14 cellular contexts compared by ENCODE assay signal in genomic region chr9:113205449-113206247, GRCh38.
"Had no signal": no experiment of that assay in that cellular context is flagged by ENCODE, and none has a peak within 500 bp of the region (broad histone marks: within the 10 kb centered on the region; RNA-seq: fewer than 3 reads in every experiment).

No MANE protein-coding gene starts in this region.

- H3K4me3 ChIP-seq: coronary artery, hepatocyte, neural progenitor cell, pancreas, tibial artery, uterus had no signal

- DNase-seq: activated B cell treated with CpG ODN at 0.5 μM for 24 hours; activated CD4-positive, alpha-beta T cell treated with anti-CD3 and anti-CD28 coated beads, Interleukin-2, amount 10 ng/mL, durations not matched to agents 24 days and 14 days; activated naive CD4-positive, alpha-beta T cell treated with anti-CD3 and anti-CD28 coated beads, Interleukin-2, amount 10 ng/mL, durations not matched to agents 7 days and 5 days; central memory CD4-positive, alpha-beta T cell; effector CD8-positive, alpha-beta T cell; left ventricle myocardium superior; mesendoderm; pancreas; small intestine; tibial artery; uterus had no signal

- H3K27me3 ChIP-seq: hepatocyte, neural progenitor cell, pancreas, tibial artery, uterus had no signal

- H3K27ac ChIP-seq: coronary artery, hepatocyte, neural progenitor cell, pancreas, tibial artery, uterus had no signal

- H3K4me1 Mint-ChIP-seq: activated naive CD4-positive, alpha-beta T cell treated with anti-CD3 and anti-CD28 coated beads, Interleukin-2, amount 10 ng/mL, durations not matched to agents 7 days and 5 days; neural progenitor cell had no signal

- H3K27me3 Mint-ChIP-seq: activated B cell treated with CpG ODN at 0.5 μM for 24 hours; activated CD4-positive, alpha-beta T cell treated with anti-CD3 and anti-CD28 coated beads, Interleukin-2, amount 10 ng/mL, durations not matched to agents 24 days and 14 days; activated naive CD4-positive, alpha-beta T cell treated with anti-CD3 and anti-CD28 coated beads, Interleukin-2, amount 10 ng/mL, durations not matched to agents 7 days and 5 days had no signal

- H3K4me3 Mint-ChIP-seq: activated B cell treated with CpG ODN at 0.5 μM for 24 hours; activated CD4-positive, alpha-beta T cell treated with anti-CD3 and anti-CD28 coated beads, Interleukin-2, amount 10 ng/mL, durations not matched to agents 24 days and 14 days; activated naive CD4-positive, alpha-beta T cell treated with anti-CD3 and anti-CD28 coated beads, Interleukin-2, amount 10 ng/mL, durations not matched to agents 7 days and 5 days; neural progenitor cell had no signal

- H3K9me3 ChIP-seq: pancreas, tibial artery, uterus had no signal

- H3K4me1 ChIP-seq: neural progenitor cell, pancreas, tibial artery, uterus had no signal

- H3K9me3 Mint-ChIP-seq: activated B cell treated with CpG ODN at 0.5 μM for 24 hours; activated CD4-positive, alpha-beta T cell treated with anti-CD3 and anti-CD28 coated beads, Interleukin-2, amount 10 ng/mL, durations not matched to agents 24 days and 14 days; activated naive CD4-positive, alpha-beta T cell treated with anti-CD3 and anti-CD28 coated beads, Interleukin-2, amount 10 ng/mL, durations not matched to agents 7 days and 5 days; neural progenitor cell had no signal

- H3K36me3 ChIP-seq: uterus had no signal

- H3K27ac Mint-ChIP-seq: activated CD4-positive, alpha-beta T cell treated with anti-CD3 and anti-CD28 coated beads, Interleukin-2, amount 10 ng/mL, durations not matched to agents 24 days and 14 days; activated naive CD4-positive, alpha-beta T cell treated with anti-CD3 and anti-CD28 coated beads, Interleukin-2, amount 10 ng/mL, durations not matched to agents 7 days and 5 days; neural progenitor cell had no signal

- FAIRE-seq: pancreas had no signal

- ATAC-seq: left ventricle myocardium superior, pancreas had no signal
